Comparison of ENCODE assay signal across 13 cellular contexts in genomic region chr3:19213608-19214220, GRCh38.
DNase-seq lines count a peak whose midpoint lies in the region; ATAC-seq, FAIRE-seq and TF ChIP-seq lines count a peak whose summit lies in the region.
"Had no signal": no experiment of that assay in that cellular context is flagged by ENCODE, and none has a peak within 500 bp of the region (broad histone marks: within the 10 kb centered on the region; RNA-seq: fewer than 3 reads in every experiment).

No MANE protein-coding gene starts in this region.

- no peak overlapping the region for H2AFZ ChIP-seq in GM12878 (ENCODE audit: control insufficient read depth, low read depth, low read length)

- CTCF ChIA-PET in MCF 10A (lab: Yijun Ruan, JAX) (interaction anchor here (0.6 to 0.7 kb wide), 3 partner anchors 16 to 993 kb away, joined by 3 read pairs; no protein-coding TSS in a partner anchor), GM12878 (lab: Yijun Ruan, JAX) (no interaction called here)

- 42% methylated on average over 6 of the region's 6 CpGs for WGBS in GM12878 (ENCODE audit: insufficient coverage, insufficient replicate concordance, low lambda C conversion rate, missing lambda C conversion rate)
- 65 to 68% methylated on average over 6 of the region's 6 CpGs for WGBS in upper lobe of left lung, 2 donors

- BruUV-seq in MCF 10A (replicated peaks; lab: Mats Ljungman, UMichigan), result no TSS peak
- BruUV-seq in GM12878 (replicated peaks; lab: Mats Ljungman, UMichigan), result no TSS peak

- DNase-seq in MCF 10A (ENCODE audit: unreplicated experiment), result peak; percentile 39
- no peak for DNase-seq in breast epithelium (ENCODE audit: low spot score in 2 of 2)
- peak; percentile 71 for DNase-seq in KBM-7
- no peak for DNase-seq in GM12878 (ENCODE audit: low read depth, low spot score)
- no peak for DNase-seq in upper lobe of left lung
- no peak for DNase-seq in effector memory CD4-positive, alpha-beta T cell
- no peak for DNase-seq in NK-92 (lab: John Stamatoyannopoulos, UW; ENCODE audit: unreplicated experiment)
- no peak for DNase-seq in dedifferentiated amniotic fluid mesenchymal stem cell (ENCODE audit: extremely low spot score)
- DNase-seq: activated naive CD8-positive, alpha-beta T cell treated with anti-CD3 and anti-CD28 coated beads, Interleukin-2, amount 10 ng/mL, durations not matched to agents 7 days and 5 days; CD8-positive, alpha-beta T cell; NCI-H1105 had no signal

- RAD21 ChIA-PET in GM12878 (lab: Charles Lee; ENCODE audit: unreplicated experiment), result interaction anchor here (0.8 to 1.0 kb wide), 2 partner anchors 327 to 653 kb away, joined by 3 read pairs; no protein-coding TSS in a partner anchor

- H3K9me3 Mint-ChIP-seq in MCF 10A (ENCODE audit: unreplicated experiment), result no peaks in the 10 kb centered on the region
- H3K9me3 Mint-ChIP-seq: activated naive CD8-positive, alpha-beta T cell treated with anti-CD3 and anti-CD28 coated beads, Interleukin-2, amount 10 ng/mL, durations not matched to agents 7 days and 5 days; CD8-positive, alpha-beta T cell had no signal

- no peak overlapping the region for H3K4me3 ChIP-seq in breast epithelium
- no peak overlapping the region for H3K4me3 ChIP-seq in GM12878
- H3K4me3 ChIP-seq in upper lobe of left lung, result no peak overlapping the region
- no peak overlapping the region for H3K4me3 ChIP-seq in effector memory CD4-positive, alpha-beta T cell (ENCODE audit: insufficient read depth, low read depth, low read length, poor library complexity, severe bottlenecking)
- H3K4me3 ChIP-seq: skin epidermis had no signal

- H3K27me3 ChIP-seq in breast epithelium (no peaks in the 10 kb centered on the region), GM12878 (replicated peaks in 1 of 2; ENCODE audit: control insufficient read depth in 2 of 2, insufficient read depth in 2 of 2, low read length in 1 of 2) (no peaks in the 10 kb centered on the region), upper lobe of left lung (no peaks in the 10 kb centered on the region)
- H3K27me3 ChIP-seq in effector memory CD4-positive, alpha-beta T cell (replicated peaks; ENCODE audit: control insufficient read depth, insufficient read depth, low read length, poor library complexity, severe bottlenecking), result no peaks in the 10 kb centered on the region

- H3K27ac Mint-ChIP-seq in MCF 10A (ENCODE audit: low read depth, unreplicated experiment), result no peak overlapping the region
- H3K27ac Mint-ChIP-seq: activated naive CD8-positive, alpha-beta T cell treated with anti-CD3 and anti-CD28 coated beads, Interleukin-2, amount 10 ng/mL, durations not matched to agents 7 days and 5 days; CD8-positive, alpha-beta T cell had no signal

- peaks cover 7% of the 10 kb centered on the region for H3K4me1 Mint-ChIP-seq in MCF 10A (ENCODE audit: insufficient read depth, unreplicated experiment)
- H3K4me1 Mint-ChIP-seq: activated naive CD8-positive, alpha-beta T cell treated with anti-CD3 and anti-CD28 coated beads, Interleukin-2, amount 10 ng/mL, durations not matched to agents 7 days and 5 days had no signal

- H3K4me1 ChIP-seq in breast epithelium (no peaks in the 10 kb centered on the region), GM12878 (ENCODE audit: control insufficient read depth, insufficient read depth, low read length) (no peaks in the 10 kb centered on the region), upper lobe of left lung (no peaks in the 10 kb centered on the region)
- no peaks in the 10 kb centered on the region for H3K4me1 ChIP-seq in effector memory CD4-positive, alpha-beta T cell (ENCODE audit: control insufficient read depth, insufficient read depth, low read length, poor library complexity, severe bottlenecking)

- no peaks in the 10 kb centered on the region for H4K20me1 ChIP-seq in GM12878 (ENCODE audit: control insufficient read depth, insufficient read depth)

- H3K4me2 ChIP-seq in GM12878 (ENCODE audit: control insufficient read depth, insufficient read depth), result no peak overlapping the region

- ATAC-seq in GM12878 (peak; percentile 69), upper lobe of left lung (ENCODE audit: low FRiP score in 2 of 2) (peak; percentile 32 to 34)
- ATAC-seq: CD8-positive, alpha-beta T cell had no signal

- H3K9ac ChIP-seq in GM12878 (ENCODE audit: control insufficient read depth, insufficient read depth, low read length), result no peak overlapping the region

- SMC1A ChIA-PET in GM12878 (lab: Charles Lee; ENCODE audit: uncharacterized antibody, unreplicated experiment), result interaction anchor here (2.2 kb wide), 1 partner anchor 653 kb away, joined by 5 read pairs; no protein-coding TSS in a partner anchor

- POLR2A ChIA-PET in MCF 10A (lab: Yijun Ruan, JAX), result no interaction called here
- POLR2A ChIA-PET in GM12878 (lab: Charles Lee), result no interaction called here

- H3K79me2 ChIP-seq in GM12878 (ENCODE audit: control insufficient read depth, insufficient read depth, low read length), result no peaks in the 10 kb centered on the region

- intact Hi-C loops in MCF 10A (cut with micrococcal nuclease), result no loop called here
- intact Hi-C loops in breast epithelium (cut with DNase I; ENCODE audit: low total_unique reads), result no loop called here
- intact Hi-C loops in GM12878 (cut with micrococcal nuclease; ENCODE audit: unreplicated experiment), result loop anchor here (5.0 kb wide), 2 partner anchors 134 to 654 kb away; no protein-coding TSS in a partner anchor

- TF ChIP-seq POLR2A in breast epithelium (IDR thresholded peaks at IDR 0.05) (no peak), GM12878 (IDR thresholded peaks at IDR 0.05; ENCODE audit: low read depth, low read length) (no peak), upper lobe of left lung (IDR thresholded peaks at IDR 0.05) (no peak)

- H3K27ac ChIP-seq in breast epithelium, result no peak overlapping the region
- no peak overlapping the region for H3K27ac ChIP-seq in GM12878 (ENCODE audit: control insufficient read depth, insufficient read depth)
- H3K27ac ChIP-seq in upper lobe of left lung, result no peak overlapping the region
- H3K27ac ChIP-seq in effector memory CD4-positive, alpha-beta T cell (ENCODE audit: insufficient read depth, low read length, poor library complexity, severe bottlenecking), result no peak overlapping the region
- H3K27ac ChIP-seq: skin epidermis, VCaP had no signal

- H3K4me3 Mint-ChIP-seq in MCF 10A (ENCODE audit: unreplicated experiment), result no peak overlapping the region
- H3K4me3 Mint-ChIP-seq: activated naive CD8-positive, alpha-beta T cell treated with anti-CD3 and anti-CD28 coated beads, Interleukin-2, amount 10 ng/mL, durations not matched to agents 7 days and 5 days; CD8-positive, alpha-beta T cell had no signal

- TF ChIP-seq RAD21 in GM12878 (IDR thresholded peaks at IDR 0.05; ENCODE audit: insufficient read depth, low read depth, low read length), result peak; percentile 55

- FAIRE-seq in GM12878 (lab: Jason Lieb, UNC), result no peak

- in situ Hi-C loops in KBM-7 (cut with MboI; ENCODE audit: low pct_unique_long_range_greater_than_20kb, low sequenced_read_pairs) (no loop called here), GM12878 (cut with MboI) (no loop called here)

- no peak for TF ChIP-seq EP300 in GM12878 (IDR thresholded peaks at IDR 0.05; ENCODE audit: borderline replicate concordance in 1 of 2, control insufficient read depth in 1 of 2, low read depth in 2 of 2, low read length in 2 of 2)
- TF ChIP-seq EP300 in upper lobe of left lung (IDR thresholded peaks at IDR 0.05), result no peak

- H3K36me3 ChIP-seq in breast epithelium (no peaks in the 10 kb centered on the region), GM12878 (ENCODE audit: control insufficient read depth in 2 of 2, insufficient read depth in 2 of 2, low read length in 1 of 2) (no peaks in the 10 kb centered on the region), upper lobe of left lung (no peaks in the 10 kb centered on the region)
- no peaks in the 10 kb centered on the region for H3K36me3 ChIP-seq in effector memory CD4-positive, alpha-beta T cell (ENCODE audit: control insufficient read depth, insufficient read depth, low read length)

- H3K9me3 ChIP-seq in breast epithelium (no peaks in the 10 kb centered on the region), GM12878 (replicated peaks; ENCODE audit: control insufficient read depth, insufficient read depth, low read length) (no peaks in the 10 kb centered on the region), upper lobe of left lung (no peaks in the 10 kb centered on the region)
- no peaks in the 10 kb centered on the region for H3K9me3 ChIP-seq in effector memory CD4-positive, alpha-beta T cell (ENCODE audit: control insufficient read depth, low read length)

- H3K36me3 Mint-ChIP-seq in MCF 10A (ENCODE audit: insufficient read depth, unreplicated experiment), result no peaks in the 10 kb centered on the region
- H3K36me3 Mint-ChIP-seq: activated naive CD8-positive, alpha-beta T cell treated with anti-CD3 and anti-CD28 coated beads, Interleukin-2, amount 10 ng/mL, durations not matched to agents 7 days and 5 days; CD8-positive, alpha-beta T cell had no signal

- H3K27me3 Mint-ChIP-seq in MCF 10A (ENCODE audit: insufficient read depth, unreplicated experiment), result no peaks in the 10 kb centered on the region
- H3K27me3 Mint-ChIP-seq: activated naive CD8-positive, alpha-beta T cell treated with anti-CD3 and anti-CD28 coated beads, Interleukin-2, amount 10 ng/mL, durations not matched to agents 7 days and 5 days had no signal

- TF ChIP-seq CTCF in MCF 10A (IDR thresholded peaks at IDR 0.05; ENCODE audit: unreplicated experiment) (no peak), breast epithelium (IDR thresholded peaks at IDR 0.05) (no peak), GM12878 (IDR thresholded peaks at IDR 0.05 in 2 of 3, conservative IDR thresholded peaks at IDR 0.05 in 1 of 3; ENCODE audit: control insufficient read depth in 2 of 3, extremely low read depth in 1 of 3, insufficient read depth in 1 of 3, low read depth in 3 of 3, low read length in 3 of 3) (peak; percentile 24 to 35 (median 26); a peak in 3 of 6 replicates), upper lobe of left lung (IDR thresholded peaks at IDR 0.05) (no peak)

TF ChIP-seq in GM12878, 131 proteins besides CTCF, POLR2A, EP300 and RAD21:
- TF ChIP-seq SMC3 (IDR thresholded peaks at IDR 0.05; ENCODE audit: borderline replicate concordance, low read length) (peak; percentile 46; the same call in 1 of the 2 replicates), IRF3 (IDR thresholded peaks at IDR 0.05) (no peak), MTA3 (IDR thresholded peaks at IDR 0.05; ENCODE audit: borderline replicate concordance, low read length) (no peak)

Comparison
In these comparisons a context has a peak if more than half of its experiments do, and no peak if none do; other contexts are left out.
1. DNase-seq: peak in MCF 10A (single experiment) and KBM-7 (single experiment); none in breast epithelium (0 of 2), GM12878 (single experiment), upper lobe of left lung (0 of 2), effector memory CD4-positive, alpha-beta T cell (0 of 3), NK-92 (single experiment) and dedifferentiated amniotic fluid mesenchymal stem cell (single experiment).
2. CTCF ChIP-seq: peak in GM12878 (3 of 3); none in MCF 10A (single experiment), breast epithelium (0 of 3) and upper lobe of left lung (0 of 6).